1 cellular context compared by ENCODE assay signal in the genomic region with DNA sequence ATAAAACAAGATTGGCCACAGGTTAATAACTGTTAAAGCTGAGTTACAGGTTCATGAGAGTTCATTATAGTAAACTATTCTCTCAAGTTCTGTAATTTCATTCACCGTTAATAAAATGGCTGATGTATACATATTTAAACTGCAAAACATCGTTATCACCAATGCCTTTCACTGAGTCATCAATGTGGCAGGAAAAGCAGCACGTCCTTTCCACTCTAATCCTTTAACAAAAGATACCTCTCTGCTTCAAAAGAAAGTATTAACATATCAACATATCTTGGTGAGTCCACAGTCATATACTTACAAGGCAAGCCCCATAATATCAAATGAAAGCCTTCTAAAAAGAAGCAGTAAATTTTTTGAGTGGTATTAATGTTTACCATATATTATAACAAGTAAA.
TF ChIP-seq lines count a peak whose summit lies in the region.

No MANE protein-coding gene starts in this region.

TF ChIP-seq in endothelial cell of umbilical vein, 7 proteins besides CTCF, POLR2A, EP300 and RAD21 (continued from another document):
- TF ChIP-seq, protein P1, sequence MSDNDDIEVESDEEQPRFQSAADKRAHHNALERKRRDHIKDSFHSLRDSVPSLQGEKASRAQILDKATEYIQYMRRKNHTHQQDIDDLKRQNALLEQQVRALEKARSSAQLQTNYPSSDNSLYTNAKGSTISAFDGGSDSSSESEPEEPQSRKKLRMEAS (IDR thresholded peaks at IDR 0.05; ENCODE audit: insufficient read depth, insufficient read length), result no peak
- TF ChIP-seq JUN (IDR thresholded peaks at IDR 0.05; ENCODE audit: borderline replicate concordance, insufficient read depth, insufficient read length, low read depth) (peak; percentile 78), FOS (IDR thresholded peaks at IDR 0.05; ENCODE audit: borderline replicate concordance, insufficient read depth, low read length) (peak; percentile 71), GATA2 (IDR thresholded peaks at IDR 0.05; ENCODE audit: insufficient read depth, insufficient read length, low read depth, low read length) (peak; percentile 29), POLR2AphosphoS5 (IDR thresholded peaks at IDR 0.05; ENCODE audit: insufficient read depth, low read depth, low read length) (no peak)
